10 cellular contexts compared by ENCODE assay signal in genomic region chr2:197137234-197137633, GRCh38.
DNase-seq lines count a peak whose midpoint lies in the region; ATAC-seq, FAIRE-seq and TF ChIP-seq lines count a peak whose summit lies in the region.
"Had no signal": no experiment of that assay in that cellular context is flagged by ENCODE, and none has a peak within 500 bp of the region (broad histone marks: within the 10 kb centered on the region; RNA-seq: fewer than 3 reads in every experiment).

No MANE protein-coding gene starts in this region.

- no peaks in the 10 kb centered on the region for H3K9me3 ChIP-seq in CD8-positive, alpha-beta memory T cell (ENCODE audit: low read length)
- H3K9me3 ChIP-seq in small intestine (ENCODE audit: control insufficient read depth, low read depth) = no peaks in the 10 kb centered on the region
- H3K9me3 ChIP-seq: left ventricle myocardium inferior had no signal

- H3K36me3 Mint-ChIP-seq in CD8-positive, alpha-beta memory T cell = peaks cover 0 to 53% (median 26%) of the 10 kb centered on the region in 3 donors
- no peaks in the 10 kb centered on the region for H3K36me3 Mint-ChIP-seq in natural killer cell

- no peak for DNase-seq in CD8-positive, alpha-beta memory T cell
- DNase-seq in LHCN-M2 (ENCODE audit: low read depth) (peak; percentile 54), astrocyte of the spinal cord (ENCODE audit: low read depth, low spot score) (peak; percentile 65), natural killer cell (no peak), left ventricle myocardium superior (no peak), small intestine (no peak)
- DNase-seq: left ventricle myocardium inferior, MM.1S, OCI-M1 had no signal

- H3K27ac Mint-ChIP-seq in CD8-positive, alpha-beta memory T cell = peak overlapping the region; percentile 78 to 97 (median 86)
- H3K27ac Mint-ChIP-seq in natural killer cell = peak overlapping the region; percentile 72 to 94

- H3K27ac ChIP-seq in CD8-positive, alpha-beta memory T cell (ENCODE audit: low read depth, low read length) = no peak overlapping the region
- H3K27ac ChIP-seq in small intestine (ENCODE audit: low read depth in 1 of 2, low read length in 1 of 2) = no peak overlapping the region
- H3K27ac ChIP-seq: left ventricle myocardium inferior had no signal

- FAIRE-seq in small intestine (lab: Jason Lieb, UNC) = no peak

- no peaks in the 10 kb centered on the region for H3K9me3 Mint-ChIP-seq in CD8-positive, alpha-beta memory T cell
- H3K9me3 Mint-ChIP-seq in natural killer cell = no peaks in the 10 kb centered on the region

- peaks cover 25% of the 10 kb centered on the region for H3K36me3 ChIP-seq in CD8-positive, alpha-beta memory T cell (ENCODE audit: insufficient read depth, low read length)
- H3K36me3 ChIP-seq in small intestine (ENCODE audit: control insufficient read depth in 2 of 2, insufficient read depth in 2 of 2, low read length in 2 of 2) = no peaks in the 10 kb centered on the region
- H3K36me3 ChIP-seq: left ventricle myocardium inferior had no signal

- intact Hi-C loops in natural killer cell (cut with micrococcal nuclease) = no loop called here
- intact Hi-C loops in left ventricle myocardium superior (cut with micrococcal nuclease) = loop anchor here (10.0 kb wide), 1 partner anchor 178 kb away; the partner anchor contains the start of gene ANKRD44

- POLR2A ChIA-PET in CD8-positive, alpha-beta memory T cell (lab: Charles Lee) = interaction anchor here (0.6 kb wide), 1 partner anchor 50 kb away, joined by 3 read pairs; no protein-coding TSS in a partner anchor

- peaks cover 84% of the 10 kb centered on the region for H3K4me1 ChIP-seq in CD8-positive, alpha-beta memory T cell (ENCODE audit: insufficient read depth, low read length)
- H3K4me1 ChIP-seq in small intestine (ENCODE audit: control insufficient read depth in 2 of 2, insufficient read depth in 1 of 2, low read depth in 1 of 2, low read length in 1 of 2) = peaks cover 0 to 7% of the 10 kb centered on the region in 2 donors
- H3K4me1 ChIP-seq: left ventricle myocardium inferior had no signal

- CTCF ChIA-PET in CD8-positive, alpha-beta memory T cell (lab: Charles Lee) = interaction anchor here (0.8 to 1.5 kb wide), 4 partner anchors 31 to 246 kb away, joined by 3 read pairs; no protein-coding TSS in a partner anchor

- TF ChIP-seq CTCF in astrocyte of the spinal cord (IDR thresholded peaks at IDR 0.05; ENCODE audit: low read depth, low read length) = no peak
- no peak for TF ChIP-seq CTCF in natural killer cell (IDR thresholded peaks at IDR 0.05)

- H3K4me3 Mint-ChIP-seq in CD8-positive, alpha-beta memory T cell = peak overlapping the region in 6 of 7 donors; percentile 39 to 71 (median 49)
- H3K4me3 Mint-ChIP-seq in natural killer cell = peak overlapping the region; percentile 41

- H3K27me3 ChIP-seq in CD8-positive, alpha-beta memory T cell (ENCODE audit: insufficient read depth, low read length, poor library complexity, severe bottlenecking) = no peaks in the 10 kb centered on the region
- no peaks in the 10 kb centered on the region for H3K27me3 ChIP-seq in small intestine (ENCODE audit: control insufficient read depth in 2 of 2, insufficient read depth in 2 of 2, low read length in 2 of 2)

- in situ Hi-C loops in astrocyte of the spinal cord (cut with HindIII; ENCODE audit: low sequenced_read_pairs) = no loop called here

- WGBS in small intestine, 3 donors = 88 to 91% (median 88%) methylated on average over 4 of the region's 4 CpGs

- H3K27me3 Mint-ChIP-seq in CD8-positive, alpha-beta memory T cell = no peaks in the 10 kb centered on the region
- no peaks in the 10 kb centered on the region for H3K27me3 Mint-ChIP-seq in natural killer cell (ENCODE audit: low read depth in 2 of 2)

- ATAC-seq in natural killer cell = no peak
- ATAC-seq in GM21576 (IDR thresholded peaks at IDR 0.05; ENCODE audit: unreplicated experiment) = no peak
- no peak for ATAC-seq in left ventricle myocardium superior

- peaks cover 84 to 98% (median 97%) of the 10 kb centered on the region in 3 donors for H3K4me1 Mint-ChIP-seq in CD8-positive, alpha-beta memory T cell
- peaks cover 88 to 95% of the 10 kb centered on the region in 2 donors for H3K4me1 Mint-ChIP-seq in natural killer cell

- H3K4me3 ChIP-seq in CD8-positive, alpha-beta memory T cell (ENCODE audit: low read length) = no peak overlapping the region
- no peak overlapping the region for H3K4me3 ChIP-seq in astrocyte of the spinal cord (ENCODE audit: low read depth, low read length)
- H3K4me3 ChIP-seq in small intestine (ENCODE audit: low read depth in 1 of 2, low read length in 2 of 2) = no peak overlapping the region
- H3K4me3 ChIP-seq: left ventricle myocardium inferior had no signal

Comparison
In these comparisons a context has a peak if more than half of its experiments do, and no peak if none do; other contexts are left out.
1. DNase-seq: peak in LHCN-M2 (single experiment) and astrocyte of the spinal cord (single experiment); none in CD8-positive, alpha-beta memory T cell (0 of 5), natural killer cell (single experiment), left ventricle myocardium superior (single experiment) and small intestine (single experiment).